Comparison of ENCODE assay signal across 8 cellular contexts in genomic region chr7:90639683-90640082, GRCh38. TPM values are rescaled to one million over a fixed set of nuclear protein-coding genes. Genes with fewer than 3 reads are reported as not detected.
A peak's percentile ranks its signal among the peaks of the same experiment; 100 is the strongest.
DNase-seq lines count a peak whose midpoint lies in the region; TF ChIP-seq lines count a peak whose summit lies in the region.
"Not testable (repeated sequence)": the region's sequence is repeated elsewhere in the genome, so short reads cannot be mapped to it uniquely, and the experiment has no call there.
"Had no signal": no experiment of that assay in that cellular context is flagged by ENCODE, and none has a peak within 500 bp of the region (broad histone marks: within the 10 kb centered on the region; RNA-seq: fewer than 3 reads in every experiment).

No MANE protein-coding gene starts in this region.

- not testable (repeated sequence) for H4K20me1 ChIP-seq in KMS-11 (ENCODE audit: insufficient read depth)

- H4K12ac ChIP-seq in trophoblast cell (ENCODE audit: low read depth, low read length): not testable (repeated sequence)

- DNase-seq in DMS53 (lab: John Stamatoyannopoulos, UW) (peak; percentile 71), NCI-H748 (lab: John Stamatoyannopoulos, UW; ENCODE audit: unreplicated experiment) (peak; percentile 83), SHP77 (lab: John Stamatoyannopoulos, UW) (peak; percentile 17 to 33)
- DNase-seq in H7, trophoblast cell: not testable (repeated sequence)

- not testable (repeated sequence) for H2BK12ac ChIP-seq in trophoblast cell (ENCODE audit: low read length)

- H3K14ac ChIP-seq in trophoblast cell (ENCODE audit: low read length): not testable (repeated sequence)

- H2BK120ac ChIP-seq in trophoblast cell (ENCODE audit: insufficient read depth, low read length, poor library complexity): not testable (repeated sequence)

- not testable (repeated sequence) for H3K9me3 ChIP-seq in iPS-15b (ENCODE audit: control insufficient read depth, insufficient read depth, low read length); trophoblast cell (ENCODE audit: insufficient read depth, low read depth, low read length)

- H3K4me3 ChIP-seq in H7 (ENCODE audit: insufficient read depth, low read depth, low read length) (peak overlapping the region; percentile 21; the same call in 1 of the 2 replicates), iPS-15b (ENCODE audit: low read depth, low read length) (peak overlapping the region; percentile 35)
- not testable (repeated sequence) for H3K4me3 ChIP-seq in KMS-11 (IDR thresholded peaks at IDR 0.05; ENCODE audit: insufficient read depth, low read depth, low read length); trophoblast cell (ENCODE audit: low read depth, low read length)

- H3K4me1 ChIP-seq in KMS-11 (ENCODE audit: low read depth, poor library complexity, severe bottlenecking); iPS-15b (ENCODE audit: control insufficient read depth, insufficient read depth, low read length); trophoblast cell (ENCODE audit: control insufficient read depth in 1 of 2, insufficient read depth in 2 of 2, low read length in 2 of 2): not testable (repeated sequence)

- WGBS in trophoblast cell (ENCODE audit: extremely low coverage, insufficient coverage, insufficient read length): no CpG with 5 or more reads among the region's 17 CpGs

- 0 out of 2 replicates have a peak overlapping the region, but pooled peaks have one; percentile 35 for H3K9ac ChIP-seq in KMS-11
- not testable (repeated sequence) for H3K9ac ChIP-seq in iPS-15b (ENCODE audit: low read depth, low read length); trophoblast cell (ENCODE audit: low read length)

- H3K27ac ChIP-seq in KMS-11: peak overlapping the region; percentile 45; the same call in 1 of the 2 replicates
- H3K27ac ChIP-seq in trophoblast cell (ENCODE audit: low read depth, low read length): not testable (repeated sequence)

- not testable (repeated sequence) for H3K36me3 ChIP-seq in H7 (replicated peaks; ENCODE audit: control insufficient read depth, insufficient read depth, low read length); KMS-11 (ENCODE audit: insufficient read depth); iPS-15b (ENCODE audit: control insufficient read depth, insufficient read depth, low read length); trophoblast cell (ENCODE audit: control insufficient read depth in 1 of 2, insufficient read depth in 2 of 2, low read length in 2 of 2)

- not testable (repeated sequence) for H3K27me3 ChIP-seq in H7 (ENCODE audit: control insufficient read depth, insufficient read depth, low read length); KMS-11 (ENCODE audit: insufficient read depth, low read depth); iPS-15b (ENCODE audit: control insufficient read depth, insufficient read depth, low read length); trophoblast cell (ENCODE audit: insufficient read depth, low read length)

- H2AK5ac ChIP-seq in trophoblast cell (ENCODE audit: low read length): not testable (repeated sequence)

- H3K79me2 ChIP-seq in KMS-11 (ENCODE audit: insufficient read depth, low read depth); trophoblast cell (ENCODE audit: control insufficient read depth, insufficient read depth, low read length, poor library complexity): not testable (repeated sequence)

- H3K4me2 ChIP-seq in KMS-11; trophoblast cell (ENCODE audit: low read length): not testable (repeated sequence)

- not testable (repeated sequence) for H3K4ac ChIP-seq in trophoblast cell (ENCODE audit: low read depth, low read length)

- H2AFZ ChIP-seq in KMS-11 (ENCODE audit: low read depth); trophoblast cell (ENCODE audit: insufficient read depth, low read length, poor library complexity): not testable (repeated sequence)

- not testable (repeated sequence) for TF ChIP-seq CTCF in KMS-11 (conservative IDR thresholded peaks at IDR 0.05; ENCODE audit: low read depth, low read length)

- not testable (repeated sequence) for H4K91ac ChIP-seq in trophoblast cell (ENCODE audit: low read depth, low read length)

- H3K23ac ChIP-seq in trophoblast cell (ENCODE audit: low read length): not testable (repeated sequence)

- not testable (repeated sequence) for H2BK5ac ChIP-seq in trophoblast cell (ENCODE audit: low read depth, low read length, poor library complexity)

- H4K8ac ChIP-seq in trophoblast cell (ENCODE audit: low read depth, low read length): not testable (repeated sequence)

- H3K79me1 ChIP-seq in trophoblast cell (ENCODE audit: low read length): not testable (repeated sequence)

- H3K18ac ChIP-seq in trophoblast cell (ENCODE audit: low read length): peak overlapping the region; percentile 45

RNA-seq across cellular contexts. Expression of gene CDK14, which starts 43.6 kb away (rescaled TPM):
- total RNA-seq in H7 (2014; rRNA removed; shearing (Covaris generic)): 28.6 and 37.2 TPM in 2 replicates
- polyA plus RNA-seq in trophoblast cell (2013): 5.5 and 6.3 TPM in 2 replicates
- total RNA-seq: G401 had no signal
